In the genomic region with DNA sequence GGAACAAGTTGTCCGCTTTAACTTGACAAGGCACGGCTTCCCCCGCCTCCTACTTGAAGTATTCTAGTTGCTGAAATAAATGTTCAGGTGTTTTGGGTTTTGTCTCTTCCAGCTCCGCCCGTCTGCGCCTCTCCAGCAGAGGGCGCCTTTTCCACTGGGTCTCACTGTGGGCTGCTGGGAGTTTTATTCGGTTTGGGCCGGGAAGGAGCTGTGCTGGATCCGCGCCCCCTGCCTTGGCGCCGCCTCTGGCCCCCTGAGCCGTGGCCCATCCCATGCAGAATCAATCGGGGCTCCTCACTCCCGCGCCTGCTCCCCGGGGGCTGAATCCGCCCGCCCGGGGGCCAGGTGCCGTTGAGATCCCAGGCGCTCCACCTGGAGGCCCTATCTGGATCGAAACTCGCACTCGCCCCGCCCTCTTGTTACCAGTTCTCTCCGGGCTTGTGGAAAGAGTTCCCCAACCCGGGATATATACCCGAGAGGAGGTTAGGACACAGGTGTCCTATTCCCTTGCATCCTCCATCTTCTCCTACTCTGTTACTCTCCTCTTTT, we compare ENCODE assay signal across 2 cellular contexts.
TF ChIP-seq lines count a peak whose summit lies in the region.

No MANE protein-coding gene starts in this region.

TF ChIP-seq in WTC11, 78 proteins besides CTCF, POLR2A, EP300 and RAD21 (continues in another document):
- TF ChIP-seq, protein P1, sequence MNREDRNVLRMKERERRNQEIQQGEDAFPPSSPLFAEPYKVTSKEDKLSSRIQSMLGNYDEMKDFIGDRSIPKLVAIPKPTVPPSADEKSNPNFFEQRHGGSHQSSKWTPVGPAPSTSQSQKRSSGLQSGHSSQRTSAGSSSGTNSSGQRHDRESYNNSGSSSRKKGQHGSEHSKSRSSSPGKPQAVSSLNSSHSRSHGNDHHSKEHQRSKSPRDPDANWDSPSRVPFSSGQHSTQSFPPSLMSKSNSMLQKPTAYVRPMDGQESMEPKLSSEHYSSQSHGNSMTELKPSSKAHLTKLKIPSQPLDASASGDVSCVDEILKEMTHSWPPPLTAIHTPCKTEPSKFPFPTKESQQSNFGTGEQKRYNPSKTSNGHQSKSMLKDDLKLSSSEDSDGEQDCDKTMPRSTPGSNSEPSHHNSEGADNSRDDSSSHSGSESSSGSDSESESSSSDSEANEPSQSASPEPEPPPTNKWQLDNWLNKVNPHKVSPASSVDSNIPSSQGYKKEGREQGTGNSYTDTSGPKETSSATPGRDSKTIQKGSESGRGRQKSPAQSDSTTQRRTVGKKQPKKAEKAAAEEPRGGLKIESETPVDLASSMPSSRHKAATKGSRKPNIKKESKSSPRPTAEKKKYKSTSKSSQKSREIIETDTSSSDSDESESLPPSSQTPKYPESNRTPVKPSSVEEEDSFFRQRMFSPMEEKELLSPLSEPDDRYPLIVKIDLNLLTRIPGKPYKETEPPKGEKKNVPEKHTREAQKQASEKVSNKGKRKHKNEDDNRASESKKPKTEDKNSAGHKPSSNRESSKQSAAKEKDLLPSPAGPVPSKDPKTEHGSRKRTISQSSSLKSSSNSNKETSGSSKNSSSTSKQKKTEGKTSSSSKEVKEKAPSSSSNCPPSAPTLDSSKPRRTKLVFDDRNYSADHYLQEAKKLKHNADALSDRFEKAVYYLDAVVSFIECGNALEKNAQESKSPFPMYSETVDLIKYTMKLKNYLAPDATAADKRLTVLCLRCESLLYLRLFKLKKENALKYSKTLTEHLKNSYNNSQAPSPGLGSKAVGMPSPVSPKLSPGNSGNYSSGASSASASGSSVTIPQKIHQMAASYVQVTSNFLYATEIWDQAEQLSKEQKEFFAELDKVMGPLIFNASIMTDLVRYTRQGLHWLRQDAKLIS (CRISPR knock-in tag; IDR thresholded peaks at IDR 0.05; ENCODE audit: borderline replicate concordance), result peak; percentile 53; the same call in 1 of the 2 replicates
- TF ChIP-seq CREM (CRISPR knock-in tag; IDR thresholded peaks at IDR 0.05) (peak; percentile 38; the same call in 1 of the 2 replicates), FOXP1 (CRISPR knock-in tag; IDR thresholded peaks at IDR 0.05; ENCODE audit: borderline replicate concordance) (peak; percentile 60; the same call in 1 of the 2 replicates), CBFB (CRISPR knock-in tag; IDR thresholded peaks at IDR 0.05; ENCODE audit: low read depth) (no peak), NFE2L1 (CRISPR knock-in tag; IDR thresholded peaks at IDR 0.05) (no peak), FOXK1 (CRISPR knock-in tag; IDR thresholded peaks at IDR 0.05) (peak; percentile 26; the same call in 1 of the 2 replicates), ZNF423 (CRISPR knock-in tag; IDR thresholded peaks at IDR 0.05) (peak; percentile 98), SP1 (CRISPR knock-in tag; conservative IDR thresholded peaks at IDR 0.05) (peak; percentile 66), TEAD1 (CRISPR knock-in tag; IDR thresholded peaks at IDR 0.05) (peak; percentile 72), ETV6 (CRISPR knock-in tag; IDR thresholded peaks at IDR 0.05) (peak; percentile 64; the same call in 1 of the 2 replicates), MYBL2 (CRISPR knock-in tag; IDR thresholded peaks at IDR 0.05) (0 out of 2 replicates have a peak, but pooled peaks have one; percentile 35), GABPB1 (CRISPR knock-in tag; IDR thresholded peaks at IDR 0.05) (no peak)
- TF ChIP-seq, protein P2, sequence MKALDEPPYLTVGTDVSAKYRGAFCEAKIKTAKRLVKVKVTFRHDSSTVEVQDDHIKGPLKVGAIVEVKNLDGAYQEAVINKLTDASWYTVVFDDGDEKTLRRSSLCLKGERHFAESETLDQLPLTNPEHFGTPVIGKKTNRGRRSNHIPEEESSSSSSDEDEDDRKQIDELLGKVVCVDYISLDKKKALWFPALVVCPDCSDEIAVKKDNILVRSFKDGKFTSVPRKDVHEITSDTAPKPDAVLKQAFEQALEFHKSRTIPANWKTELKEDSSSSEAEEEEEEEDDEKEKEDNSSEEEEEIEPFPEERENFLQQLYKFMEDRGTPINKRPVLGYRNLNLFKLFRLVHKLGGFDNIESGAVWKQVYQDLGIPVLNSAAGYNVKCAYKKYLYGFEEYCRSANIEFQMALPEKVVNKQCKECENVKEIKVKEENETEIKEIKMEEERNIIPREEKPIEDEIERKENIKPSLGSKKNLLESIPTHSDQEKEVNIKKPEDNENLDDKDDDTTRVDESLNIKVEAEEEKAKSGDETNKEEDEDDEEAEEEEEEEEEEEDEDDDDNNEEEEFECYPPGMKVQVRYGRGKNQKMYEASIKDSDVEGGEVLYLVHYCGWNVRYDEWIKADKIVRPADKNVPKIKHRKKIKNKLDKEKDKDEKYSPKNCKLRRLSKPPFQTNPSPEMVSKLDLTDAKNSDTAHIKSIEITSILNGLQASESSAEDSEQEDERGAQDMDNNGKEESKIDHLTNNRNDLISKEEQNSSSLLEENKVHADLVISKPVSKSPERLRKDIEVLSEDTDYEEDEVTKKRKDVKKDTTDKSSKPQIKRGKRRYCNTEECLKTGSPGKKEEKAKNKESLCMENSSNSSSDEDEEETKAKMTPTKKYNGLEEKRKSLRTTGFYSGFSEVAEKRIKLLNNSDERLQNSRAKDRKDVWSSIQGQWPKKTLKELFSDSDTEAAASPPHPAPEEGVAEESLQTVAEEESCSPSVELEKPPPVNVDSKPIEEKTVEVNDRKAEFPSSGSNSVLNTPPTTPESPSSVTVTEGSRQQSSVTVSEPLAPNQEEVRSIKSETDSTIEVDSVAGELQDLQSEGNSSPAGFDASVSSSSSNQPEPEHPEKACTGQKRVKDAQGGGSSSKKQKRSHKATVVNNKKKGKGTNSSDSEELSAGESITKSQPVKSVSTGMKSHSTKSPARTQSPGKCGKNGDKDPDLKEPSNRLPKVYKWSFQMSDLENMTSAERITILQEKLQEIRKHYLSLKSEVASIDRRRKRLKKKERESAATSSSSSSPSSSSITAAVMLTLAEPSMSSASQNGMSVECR (CRISPR knock-in tag; IDR thresholded peaks at IDR 0.05; ENCODE audit: borderline replicate concordance), result 0 out of 2 replicates have a peak, but pooled peaks have one; percentile 61
- TF ChIP-seq, protein P3, sequence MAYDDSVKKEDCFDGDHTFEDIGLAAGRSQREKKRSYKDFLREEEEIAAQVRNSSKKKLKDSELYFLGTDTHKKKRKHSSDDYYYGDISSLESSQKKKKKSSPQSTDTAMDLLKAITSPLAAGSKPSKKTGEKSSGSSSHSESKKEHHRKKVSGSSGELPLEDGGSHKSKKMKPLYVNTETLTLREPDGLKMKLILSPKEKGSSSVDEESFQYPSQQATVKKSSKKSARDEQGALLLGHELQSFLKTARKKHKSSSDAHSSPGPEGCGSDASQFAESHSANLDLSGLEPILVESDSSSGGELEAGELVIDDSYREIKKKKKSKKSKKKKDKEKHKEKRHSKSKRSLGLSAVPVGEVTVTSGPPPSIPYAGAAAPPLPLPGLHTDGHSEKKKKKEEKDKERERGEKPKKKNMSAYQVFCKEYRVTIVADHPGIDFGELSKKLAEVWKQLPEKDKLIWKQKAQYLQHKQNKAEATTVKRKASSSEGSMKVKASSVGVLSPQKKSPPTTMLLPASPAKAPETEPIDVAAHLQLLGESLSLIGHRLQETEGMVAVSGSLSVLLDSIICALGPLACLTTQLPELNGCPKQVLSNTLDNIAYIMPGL (CRISPR knock-in tag; IDR thresholded peaks at IDR 0.05), result peak; percentile 80
- TF ChIP-seq, protein P4, sequence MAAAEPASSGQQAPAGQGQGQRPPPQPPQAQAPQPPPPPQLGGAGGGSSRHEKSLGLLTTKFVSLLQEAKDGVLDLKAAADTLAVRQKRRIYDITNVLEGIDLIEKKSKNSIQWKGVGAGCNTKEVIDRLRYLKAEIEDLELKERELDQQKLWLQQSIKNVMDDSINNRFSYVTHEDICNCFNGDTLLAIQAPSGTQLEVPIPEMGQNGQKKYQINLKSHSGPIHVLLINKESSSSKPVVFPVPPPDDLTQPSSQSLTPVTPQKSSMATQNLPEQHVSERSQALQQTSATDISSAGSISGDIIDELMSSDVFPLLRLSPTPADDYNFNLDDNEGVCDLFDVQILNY (CRISPR knock-in tag; IDR thresholded peaks at IDR 0.05), result 0 out of 2 replicates have a peak, but pooled peaks have one; percentile 38

TF ChIP-seq in HepG2, 621 proteins besides CTCF, POLR2A, EP300 and RAD21 (continued from another document and continues in another):
- TF ChIP-seq, protein P5, sequence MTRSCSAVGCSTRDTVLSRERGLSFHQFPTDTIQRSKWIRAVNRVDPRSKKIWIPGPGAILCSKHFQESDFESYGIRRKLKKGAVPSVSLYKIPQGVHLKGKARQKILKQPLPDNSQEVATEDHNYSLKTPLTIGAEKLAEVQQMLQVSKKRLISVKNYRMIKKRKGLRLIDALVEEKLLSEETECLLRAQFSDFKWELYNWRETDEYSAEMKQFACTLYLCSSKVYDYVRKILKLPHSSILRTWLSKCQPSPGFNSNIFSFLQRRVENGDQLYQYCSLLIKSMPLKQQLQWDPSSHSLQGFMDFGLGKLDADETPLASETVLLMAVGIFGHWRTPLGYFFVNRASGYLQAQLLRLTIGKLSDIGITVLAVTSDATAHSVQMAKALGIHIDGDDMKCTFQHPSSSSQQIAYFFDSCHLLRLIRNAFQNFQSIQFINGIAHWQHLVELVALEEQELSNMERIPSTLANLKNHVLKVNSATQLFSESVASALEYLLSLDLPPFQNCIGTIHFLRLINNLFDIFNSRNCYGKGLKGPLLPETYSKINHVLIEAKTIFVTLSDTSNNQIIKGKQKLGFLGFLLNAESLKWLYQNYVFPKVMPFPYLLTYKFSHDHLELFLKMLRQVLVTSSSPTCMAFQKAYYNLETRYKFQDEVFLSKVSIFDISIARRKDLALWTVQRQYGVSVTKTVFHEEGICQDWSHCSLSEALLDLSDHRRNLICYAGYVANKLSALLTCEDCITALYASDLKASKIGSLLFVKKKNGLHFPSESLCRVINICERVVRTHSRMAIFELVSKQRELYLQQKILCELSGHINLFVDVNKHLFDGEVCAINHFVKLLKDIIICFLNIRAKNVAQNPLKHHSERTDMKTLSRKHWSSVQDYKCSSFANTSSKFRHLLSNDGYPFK (CRISPR knock-in tag; IDR thresholded peaks at IDR 0.05; ENCODE audit: borderline replicate concordance), result no peak
- TF ChIP-seq ZNF841 (CRISPR knock-in tag; IDR thresholded peaks at IDR 0.05; ENCODE audit: borderline replicate concordance) (no peak), SUZ12 (IDR thresholded peaks at IDR 0.05; ENCODE audit: low read depth, low read length) (peak; percentile 23; the same call in 1 of the 2 replicates), ZKSCAN1 (IDR thresholded peaks at IDR 0.05; ENCODE audit: low read length) (no peak), LCORL (IDR thresholded peaks at IDR 0.05) (no peak), LCORL (CRISPR knock-in tag; IDR thresholded peaks at IDR 0.05) (0 out of 2 replicates have a peak, but pooled peaks have one; percentile 14), ZNF501 (CRISPR knock-in tag; IDR thresholded peaks at IDR 0.05) (peak; percentile 69), POLR2AphosphoS2 (IDR thresholded peaks at IDR 0.05; ENCODE audit: low read depth, low read length) (no peak), PAWR (CRISPR knock-in tag; IDR thresholded peaks at IDR 0.05; ENCODE audit: borderline replicate concordance) (no peak), ZNF550 (CRISPR knock-in tag; IDR thresholded peaks at IDR 0.05; ENCODE audit: borderline replicate concordance) (no peak), REXO4 (CRISPR knock-in tag; IDR thresholded peaks at IDR 0.05; ENCODE audit: borderline replicate concordance) (no peak), REPIN1 (CRISPR knock-in tag; IDR thresholded peaks at IDR 0.05; ENCODE audit: borderline replicate concordance, low read depth) (no peak), MXI1 (IDR thresholded peaks at IDR 0.05; ENCODE audit: borderline replicate concordance, low read depth, low read length) (no peak), SP1 (IDR thresholded peaks at IDR 0.05) (no peak), SP1 (CRISPR knock-in tag; IDR thresholded peaks at IDR 0.05) (no peak), CBFB (CRISPR knock-in tag; IDR thresholded peaks at IDR 0.05) (no peak)
- TF ChIP-seq, protein P6, sequence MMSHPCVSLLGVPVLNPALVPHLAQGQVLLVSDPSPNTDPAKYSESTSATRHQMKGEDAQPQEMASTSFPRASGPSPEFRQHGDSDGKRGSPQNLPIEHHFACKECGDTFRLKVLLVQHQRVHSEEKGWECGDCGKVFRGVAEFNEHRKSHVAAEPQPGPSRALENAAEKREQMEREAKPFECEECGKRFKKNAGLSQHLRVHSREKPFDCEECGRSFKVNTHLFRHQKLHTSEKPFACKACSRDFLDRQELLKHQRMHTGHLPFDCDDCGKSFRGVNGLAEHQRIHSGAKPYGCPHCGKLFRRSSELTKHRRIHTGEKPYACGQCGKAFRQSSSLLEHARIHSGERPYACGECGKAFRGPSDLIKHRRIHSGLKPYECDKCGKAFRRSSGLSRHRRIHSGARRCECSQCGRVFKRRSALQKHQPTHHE (CRISPR knock-in tag; IDR thresholded peaks at IDR 0.05; ENCODE audit: borderline replicate concordance), result peak; percentile 75; the same call in 1 of the 2 replicates
- TF ChIP-seq, protein P7, sequence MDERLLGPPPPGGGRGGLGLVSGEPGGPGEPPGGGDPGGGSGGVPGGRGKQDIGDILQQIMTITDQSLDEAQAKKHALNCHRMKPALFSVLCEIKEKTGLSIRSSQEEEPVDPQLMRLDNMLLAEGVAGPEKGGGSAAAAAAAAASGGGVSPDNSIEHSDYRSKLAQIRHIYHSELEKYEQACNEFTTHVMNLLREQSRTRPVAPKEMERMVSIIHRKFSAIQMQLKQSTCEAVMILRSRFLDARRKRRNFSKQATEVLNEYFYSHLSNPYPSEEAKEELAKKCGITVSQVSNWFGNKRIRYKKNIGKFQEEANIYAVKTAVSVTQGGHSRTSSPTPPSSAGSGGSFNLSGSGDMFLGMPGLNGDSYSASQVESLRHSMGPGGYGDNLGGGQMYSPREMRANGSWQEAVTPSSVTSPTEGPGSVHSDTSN (CRISPR knock-in tag; IDR thresholded peaks at IDR 0.05), result no peak
- TF ChIP-seq, protein P8, sequence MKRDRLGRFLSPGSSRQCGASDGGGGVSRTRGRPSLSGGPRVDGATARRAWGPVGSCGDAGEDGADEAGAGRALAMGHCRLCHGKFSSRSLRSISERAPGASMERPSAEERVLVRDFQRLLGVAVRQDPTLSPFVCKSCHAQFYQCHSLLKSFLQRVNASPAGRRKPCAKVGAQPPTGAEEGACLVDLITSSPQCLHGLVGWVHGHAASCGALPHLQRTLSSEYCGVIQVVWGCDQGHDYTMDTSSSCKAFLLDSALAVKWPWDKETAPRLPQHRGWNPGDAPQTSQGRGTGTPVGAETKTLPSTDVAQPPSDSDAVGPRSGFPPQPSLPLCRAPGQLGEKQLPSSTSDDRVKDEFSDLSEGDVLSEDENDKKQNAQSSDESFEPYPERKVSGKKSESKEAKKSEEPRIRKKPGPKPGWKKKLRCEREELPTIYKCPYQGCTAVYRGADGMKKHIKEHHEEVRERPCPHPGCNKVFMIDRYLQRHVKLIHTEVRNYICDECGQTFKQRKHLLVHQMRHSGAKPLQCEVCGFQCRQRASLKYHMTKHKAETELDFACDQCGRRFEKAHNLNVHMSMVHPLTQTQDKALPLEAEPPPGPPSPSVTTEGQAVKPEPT (CRISPR knock-in tag; IDR thresholded peaks at IDR 0.05; ENCODE audit: low read depth), result no peak
- TF ChIP-seq, protein P9, sequence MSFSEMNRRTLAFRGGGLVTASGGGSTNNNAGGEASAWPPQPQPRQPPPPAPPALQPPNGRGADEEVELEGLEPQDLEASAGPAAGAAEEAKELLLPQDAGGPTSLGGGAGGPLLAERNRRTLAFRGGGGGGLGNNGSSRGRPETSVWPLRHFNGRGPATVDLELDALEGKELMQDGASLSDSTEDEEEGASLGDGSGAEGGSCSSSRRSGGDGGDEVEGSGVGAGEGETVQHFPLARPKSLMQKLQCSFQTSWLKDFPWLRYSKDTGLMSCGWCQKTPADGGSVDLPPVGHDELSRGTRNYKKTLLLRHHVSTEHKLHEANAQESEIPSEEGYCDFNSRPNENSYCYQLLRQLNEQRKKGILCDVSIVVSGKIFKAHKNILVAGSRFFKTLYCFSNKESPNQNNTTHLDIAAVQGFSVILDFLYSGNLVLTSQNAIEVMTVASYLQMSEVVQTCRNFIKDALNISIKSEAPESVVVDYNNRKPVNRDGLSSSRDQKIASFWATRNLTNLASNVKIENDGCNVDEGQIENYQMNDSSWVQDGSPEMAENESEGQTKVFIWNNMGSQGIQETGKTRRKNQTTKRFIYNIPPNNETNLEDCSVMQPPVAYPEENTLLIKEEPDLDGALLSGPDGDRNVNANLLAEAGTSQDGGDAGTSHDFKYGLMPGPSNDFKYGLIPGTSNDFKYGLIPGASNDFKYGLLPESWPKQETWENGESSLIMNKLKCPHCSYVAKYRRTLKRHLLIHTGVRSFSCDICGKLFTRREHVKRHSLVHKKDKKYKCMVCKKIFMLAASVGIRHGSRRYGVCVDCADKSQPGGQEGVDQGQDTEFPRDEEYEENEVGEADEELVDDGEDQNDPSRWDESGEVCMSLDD (CRISPR knock-in tag; IDR thresholded peaks at IDR 0.05; ENCODE audit: borderline replicate concordance), result no peak
